Comparison of ENCODE assay signal across 23 cellular contexts in genomic region chrX:134930501-134930900, GRCh38. TPM values are rescaled to one million over a fixed set of nuclear protein-coding genes. Genes with fewer than 3 reads are reported as not detected.
DNase-seq lines count a peak whose midpoint lies in the region; ATAC-seq, FAIRE-seq and TF ChIP-seq lines count a peak whose summit lies in the region.
"Had no signal": no experiment of that assay in that cellular context is flagged by ENCODE, and none has a peak within 500 bp of the region (broad histone marks: within the 10 kb centered on the region; RNA-seq: fewer than 3 reads in every experiment).

No MANE protein-coding gene starts in this region.

- no peak for TF ChIP-seq POLR2A in K562 (conservative IDR thresholded peaks at IDR 0.05)
- TF ChIP-seq POLR2A in prostate gland (IDR thresholded peaks at IDR 0.05) = no peak

- WGBS in K562 (ENCODE audit: insufficient coverage, low coverage, missing lambda C conversion rate) = 83% methylated on average over 1 of the region's 3 CpGs
- WGBS in hepatocyte (ENCODE audit: low lambda C conversion rate, missing lambda C conversion rate) = 84% methylated on average over 3 of the region's 3 CpGs
- WGBS in prostate gland = 100% methylated on average over 3 of the region's 3 CpGs

- CTCF ChIA-PET in K562 (lab: Yijun Ruan, JAX; ENCODE audit: low intra/inter-chr PET ratio) = no interaction called here

- H3K79me2 ChIP-seq in DND-41 (ENCODE audit: insufficient read depth, low read length) (no peaks in the 10 kb centered on the region), K562 (ENCODE audit: control insufficient read depth, insufficient read depth, low read length) (no peaks in the 10 kb centered on the region), hepatocyte (no peaks in the 10 kb centered on the region)

- H3K27me3 ChIP-seq in DND-41 (ENCODE audit: insufficient read depth, low read length, poor library complexity) = no peaks in the 10 kb centered on the region
- no peaks in the 10 kb centered on the region; a peak in 1 of 5 replicates for H3K27me3 ChIP-seq in K562 (ENCODE audit: control insufficient read depth in 2 of 2, insufficient read depth in 2 of 2, low read length in 2 of 2)
- H3K27me3 ChIP-seq in hepatocyte = no peaks in the 10 kb centered on the region
- no peaks in the 10 kb centered on the region for H3K27me3 ChIP-seq in prostate gland (replicated peaks; ENCODE audit: insufficient read depth)
- H3K27me3 ChIP-seq: BE2C had no signal

- H3K36me3 ChIP-seq in DND-41 (ENCODE audit: insufficient read depth, low read length) (no peaks in the 10 kb centered on the region), KOPT-K1 (ENCODE audit: insufficient read depth, low read length) (no peaks in the 10 kb centered on the region), K562 (ENCODE audit: control insufficient read depth, insufficient read depth, low read length) (no peaks in the 10 kb centered on the region), mucosa of descending colon (ENCODE audit: low read depth) (no peaks in the 10 kb centered on the region), hepatocyte (replicated peaks; ENCODE audit: insufficient read depth, low read depth) (no peaks in the 10 kb centered on the region), prostate gland (no peaks in the 10 kb centered on the region)
- H3K36me3 ChIP-seq: BE2C, BLaER1 had no signal

- H3K9me3 ChIP-seq in DND-41 (ENCODE audit: insufficient read depth, low read length, severe bottlenecking) = no peaks in the 10 kb centered on the region
- no peaks in the 10 kb centered on the region for H3K9me3 ChIP-seq in KOPT-K1 (ENCODE audit: insufficient read depth, low read length, poor library complexity, severe bottlenecking)
- no peaks in the 10 kb centered on the region; the same call in 1 of the 2 replicates for H3K9me3 ChIP-seq in K562 (replicated peaks; ENCODE audit: control insufficient read depth, insufficient read depth, low read depth, low read length)
- H3K9me3 ChIP-seq in mucosa of descending colon = no peaks in the 10 kb centered on the region
- no peaks in the 10 kb centered on the region for H3K9me3 ChIP-seq in hepatocyte (ENCODE audit: low read depth)
- H3K9me3 ChIP-seq in prostate gland = no peaks in the 10 kb centered on the region
- H3K9me3 ChIP-seq: BE2C had no signal

- no peaks in the 10 kb centered on the region for H3K9me2 ChIP-seq in hepatocyte (replicated peaks; ENCODE audit: insufficient read depth)

- 0 out of 2 replicates have a peak overlapping the region, but pooled peaks have one; percentile 18 for H3K9ac ChIP-seq in DND-41 (ENCODE audit: low read depth, low read length)
- H3K9ac ChIP-seq in K562 (ENCODE audit: insufficient read depth in 1 of 2, low read depth in 2 of 2, low read length in 2 of 2) = no peak overlapping the region
- H3K9ac ChIP-seq: BLaER1 had no signal

- H3K27ac ChIP-seq in DND-41 (ENCODE audit: low read length) (peak overlapping the region; percentile 52), KOPT-K1 (ENCODE audit: low read depth, low read length, poor library complexity, severe bottlenecking) (peak overlapping the region; percentile 23), K562 (ENCODE audit: extremely low read depth, low read depth, low read length) (peak overlapping the region; percentile 45; the same call in 1 of the 3 replicates), hepatocyte (no peak overlapping the region), prostate gland (no peak overlapping the region)
- H3K27ac ChIP-seq: BLaER1 had no signal

- H3K4me2 ChIP-seq in DND-41 (ENCODE audit: insufficient read depth, low read length) = no peak overlapping the region
- no peak overlapping the region for H3K4me2 ChIP-seq in K562 (ENCODE audit: insufficient read depth, low read length)
- no peak overlapping the region for H3K4me2 ChIP-seq in hepatocyte
- H3K4me2 ChIP-seq: BLaER1 had no signal

- H3K4me1 ChIP-seq in DND-41 (ENCODE audit: insufficient read depth, low read length) (peaks cover 18% of the 10 kb centered on the region), K562 (replicated peaks in 1 of 2; ENCODE audit: control insufficient read depth in 2 of 2, insufficient read depth in 2 of 2, low read length in 2 of 2) (peaks cover 0 to 14% of the 10 kb centered on the region in 2 experiments; a peak in 3 of 5 replicates), mucosa of descending colon (ENCODE audit: low read depth) (no peaks in the 10 kb centered on the region), hepatocyte (ENCODE audit: insufficient read depth) (no peaks in the 10 kb centered on the region), prostate gland (replicated peaks) (no peaks in the 10 kb centered on the region)
- H3K4me1 ChIP-seq: BE2C, BLaER1 had no signal

- DNase-seq in DND-41 = no peak
- no peak for DNase-seq in K562 (ENCODE audit: extremely low read depth in 1 of 4, low spot score in 3 of 4)
- no peak for DNase-seq in mucosa of descending colon
- DNase-seq in hepatocyte (ENCODE audit: low spot score) = no peak
- DNase-seq in prostate gland (ENCODE audit: low spot score) = no peak
- DNase-seq in GM19239 (ENCODE audit: insufficient read length, low spot score) = no peak
- DNase-seq: 8988T; ACHN; BE2C; C1 segment of cervical spinal cord; CD4-positive, alpha-beta memory T cell; CD8-positive, alpha-beta memory T cell; COR-L47; DMS 273 treated with DMSO at 0.1 percent for 48 hours; DMS153; DMS53; DMS79; GF-D8 had no signal

- H3K4me3 ChIP-seq in DND-41 (ENCODE audit: low read depth in 1 of 2, low read length in 2 of 2) (no peak overlapping the region), K562 (no peak overlapping the region), mucosa of descending colon (no peak overlapping the region), hepatocyte (no peak overlapping the region), prostate gland (no peak overlapping the region)
- H3K4me3 ChIP-seq: BLaER1 had no signal

- POLR2A ChIA-PET in K562 (lab: Yijun Ruan, JAX) = no interaction called here

- FAIRE-seq in K562 (lab: Jason Lieb, UNC) (no peak), GM19239 (lab: Jason Lieb, UNC) (no peak)
- FAIRE-seq: A204.1, G401.6, GM12891 had no signal

- TF ChIP-seq CTCF in DND-41 (IDR thresholded peaks at IDR 0.05; ENCODE audit: borderline replicate concordance, extremely low read depth, low read length, poor library complexity, severe bottlenecking) (no peak), K562 (IDR thresholded peaks at IDR 0.05 in 2 of 3, conservative IDR thresholded peaks at IDR 0.05 in 1 of 3; ENCODE audit: insufficient read depth in 2 of 3, low read depth in 1 of 3, low read length in 3 of 3) (no peak), mucosa of descending colon (IDR thresholded peaks at IDR 0.05) (no peak), hepatocyte (IDR thresholded peaks at IDR 0.05; ENCODE audit: poor library complexity) (no peak), prostate gland (IDR thresholded peaks at IDR 0.05) (no peak)

- TF ChIP-seq EP300 in K562 (IDR thresholded peaks at IDR 0.05; ENCODE audit: low read length) = no peak

- no peaks in the 10 kb centered on the region for H3K9me1 ChIP-seq in K562 (ENCODE audit: control insufficient read depth, insufficient read depth, low read length)

- H2AFZ ChIP-seq in DND-41 (ENCODE audit: low read depth, low read length) (no peak overlapping the region), K562 (ENCODE audit: low read depth, low read length) (peak overlapping the region; percentile 58; the same call in 1 of the 2 replicates), hepatocyte (no peak overlapping the region)

- ATAC-seq in DND-41 (ENCODE audit: insufficient read depth, low read depth) (no peak), K562 (no peak), mucosa of descending colon (peak; percentile 55)

- no peaks in the 10 kb centered on the region for H4K20me1 ChIP-seq in DND-41 (ENCODE audit: insufficient read depth, low read length)
- H4K20me1 ChIP-seq in K562 (replicated peaks; ENCODE audit: control insufficient read depth, insufficient read depth, low read length) = no peaks in the 10 kb centered on the region
- H4K20me1 ChIP-seq in hepatocyte (ENCODE audit: insufficient read depth, poor library complexity, severe bottlenecking) = no peaks in the 10 kb centered on the region

- no peak for TF ChIP-seq RAD21 in K562 (CRISPR knock-in tag; conservative IDR thresholded peaks at IDR 0.05 in 1 of 2, IDR thresholded peaks at IDR 0.05 in 1 of 2)

- in situ Hi-C loops in K562 (cut with MboI) = no loop called here

- no TSS peak for BruUV-seq in K562 (replicated peaks; lab: Mats Ljungman, UMichigan)

- intact Hi-C loops in K562 (cut with micrococcal nuclease) (no loop called here), mucosa of descending colon (cut with DNase I, micrococcal nuclease) (no loop called here), prostate gland (cut with DNase I) (no loop called here)

TF ChIP-seq in K562, 482 proteins besides CTCF, POLR2A, EP300 and RAD21 (continues in another document):
- no peak for TF ChIP-seq PHF8 (IDR thresholded peaks at IDR 0.05; ENCODE audit: borderline replicate concordance, low read length)
- no peak for TF ChIP-seq NFATC3 (IDR thresholded peaks at IDR 0.05)

RNA-seq across cellular contexts. Expression of gene MOSPD1, which starts 15.4 kb away (rescaled TPM):
- total RNA-seq in K562 (2011; cell fraction: chromatin; rRNA removed; ENCODE audit: low replicate concordance) = 2.1 and 8.5 TPM in 2 replicates
- total RNA-seq in K562 (2011; cell fraction: nucleolus; rRNA removed) = 1.2 and 1.4 TPM in 2 replicates
- 1.9 and 2.7 TPM in 2 replicates for total RNA-seq in K562 (2011; cell fraction: nucleoplasm; rRNA removed)
- total RNA-seq in K562 (2014; rRNA removed) = 3.5 and 3.6 TPM in 2 replicates
- 9.6 and 11.2 TPM in 2 replicates for total RNA-seq in K562 (2014; rRNA removed; fragmentation: Illumina TruSeq; extraction: Trizol)
- 7.4 and 7.8 TPM in 2 replicates for total RNA-seq in K562 (2015; rRNA removed; fragmentation: Illumina TruSeq; extraction: Trizol)
- total RNA-seq in K562 (2021) = 6.1 and 6.9 TPM in 2 replicates
- 2.9 and 5.1 TPM in 2 replicates for polyA plus RNA-seq in K562 (2011; rRNA removed)
- polyA plus RNA-seq in K562 (2011; cell fraction: cytosol; rRNA removed) = 0.46 and 2.3 TPM in 2 replicates
- 0.51 and 1.2 TPM in 2 replicates for polyA plus RNA-seq in K562 (2011; cell fraction: nucleus; rRNA removed)
- polyA plus RNA-seq in K562 (2012) = 5.0 and 14.5 TPM in 2 replicates
- 5.2 and 7.3 TPM in 2 replicates for polyA plus RNA-seq in K562 (2014; fragmentation: Illumina TruSeq; extraction: Trizol)
- polyA plus RNA-seq in K562 (2014; fragmentation: Nextera tagmentation; extraction: Ambion mirVana) = 10 to 100 TPM; 14.6 to 17.0 TPM
- 2.6 and 5.4 TPM in 2 replicates for polyA plus RNA-seq in K562 (2014; rRNA removed)
- polyA minus RNA-seq in K562 (2011; rRNA and poly(A)+ RNA removed) = 9.7 and 10.8 TPM in 2 replicates
- 2.1 and 2.5 TPM in 2 replicates for polyA minus RNA-seq in K562 (2011; cell fraction: cytosol; rRNA and poly(A)+ RNA removed)
- 0.27 and 1.8 TPM in 2 replicates for polyA minus RNA-seq in K562 (2011; cell fraction: nucleus; rRNA and poly(A)+ RNA removed)
- total RNA-seq in mucosa of descending colon = 1 to 10 TPM; 8.5 to 9.8 (median 8.8) TPM
- 36.6 and 53.0 TPM in 2 replicates for total RNA-seq in hepatocyte
- 31.3 and 32.3 TPM in 2 replicates for polyA plus RNA-seq in hepatocyte
- 10 to 100 TPM; 17.4 to 31.1 TPM for total RNA-seq in prostate gland

Comparison
In these comparisons a context has a peak if more than half of its experiments do, and no peak if none do; other contexts are left out.
1. H3K27ac ChIP-seq: peak in DND-41 (single experiment), KOPT-K1 (single experiment) and K562 (single experiment); none in hepatocyte (single experiment) and prostate gland (0 of 2).